26 cellular contexts compared by ENCODE assay signal in the genomic region with DNA sequence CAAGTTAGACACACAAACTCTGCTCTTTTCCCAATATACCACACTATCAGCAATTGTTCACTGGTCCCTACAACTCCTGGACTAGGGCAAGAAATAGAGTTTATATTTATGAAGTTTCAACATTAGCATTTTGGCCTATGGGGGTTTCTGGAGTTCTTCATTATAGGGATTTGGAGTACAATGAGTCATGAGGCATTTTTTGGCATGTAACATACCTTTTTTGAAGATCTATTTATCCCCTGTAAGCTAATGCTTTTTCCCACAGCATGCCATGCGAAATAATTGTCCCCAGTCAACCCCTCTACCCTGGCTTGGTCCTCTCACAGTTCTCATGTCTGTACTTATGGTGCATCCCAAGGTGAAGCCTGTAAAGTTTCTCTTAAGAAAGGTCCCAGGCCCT.
"Had no signal": no experiment of that assay in that cellular context is flagged by ENCODE, and none has a peak within 500 bp of the region (broad histone marks: within the 10 kb centered on the region; RNA-seq: fewer than 3 reads in every experiment).

No MANE protein-coding gene starts in this region.

- H3K4me3 ChIP-seq: gastrocnemius medialis, left ventricle myocardium inferior, lung, mucosa of descending colon, thoracic aorta had no signal

- DNase-seq: activated CD4-positive, alpha-beta memory T cell treated with anti-CD3 and anti-CD28 coated beads for 36 hours; activated CD4-positive, alpha-beta T cell treated with anti-CD3 and anti-CD28 coated beads for 48 hours; activated CD8-positive, alpha-beta memory T cell treated with anti-CD3 and anti-CD28 coated beads, Interleukin-2, amount 50 U/mL, for 4 hours; activated effector memory CD4-positive, alpha-beta T cell treated with anti-CD3 and anti-CD28 coated beads, Interleukin-2, amount 50 U/mL, for 16 hours; activated naive CD4-positive, alpha-beta T cell treated with anti-CD3 and anti-CD28 coated beads, Interleukin-2, amount 10 ng/mL, durations not matched to agents 7 days and 5 days; activated naive CD8-positive, alpha-beta T cell treated with anti-CD3 and anti-CD28 coated beads, Interleukin-2, amount 10 ng/mL, durations not matched to agents 7 days and 5 days; activated T-cell treated with anti-CD3 and anti-CD28 coated beads, Interleukin-2, amount 50 U/mL, for 1 hour; amniotic stem cell; central memory CD4-positive, alpha-beta T cell; gastrocnemius medialis; glutamatergic neuron; islet precursor cell; left ventricle myocardium inferior; mucosa of descending colon; right cardiac atrium; stimulated activated CD4-positive, alpha-beta T cell treated with anti-CD3 and anti-CD28 coated beads, Interleukin-12 subunit alpha, Interleukin-12 subunit beta, amount 100 ng/mL, for 4 hours; stimulated activated CD4-positive, alpha-beta T cell treated with anti-CD3 and anti-CD28 coated beads, Interleukin-4, amount 100 ng/mL, for 1 hour; stimulated activated naive CD8-positive, alpha-beta T cell treated with anti-CD3 and anti-CD28 coated beads, Interleukin-15, Interleukin-2, amounts not matched to agents 100 U/mL and 50 U/mL, for 24 hours; T-helper 17 cell; T1000; trophoblast cell; WERI-Rb-1 had no signal

- H3K27ac ChIP-seq: gastrocnemius medialis, left ventricle myocardium inferior, thoracic aorta, WERI-Rb-1 had no signal

- H3K27me3 ChIP-seq: gastrocnemius medialis had no signal

- H3K4me1 ChIP-seq: gastrocnemius medialis, left ventricle myocardium inferior had no signal

- H3K9me3 ChIP-seq: gastrocnemius medialis, thoracic aorta had no signal

- H3K36me3 ChIP-seq: gastrocnemius medialis, left ventricle myocardium inferior, thoracic aorta, WERI-Rb-1 had no signal

- ATAC-seq: activated CD4-positive, CD25-positive, alpha-beta regulatory T cell treated with anti-CD3 and anti-CD28 coated beads, Interleukin-2, amount 50 U/mL, for 24 hours; gastrocnemius medialis; mucosa of descending colon; natural killer cell treated with Interleukin-12 subunit alpha and Interleukin-12 subunit beta and Interleukin-15 and Interleukin-18, amount 100 ng/mL, for 72 hours; right cardiac atrium; stimulated activated naive CD8-positive, alpha-beta T cell treated with anti-CD3 and anti-CD28 coated beads, Interleukin-15, Interleukin-2, amounts not matched to agents 100 U/mL and 50 U/mL, for 24 hours; T-helper 17 cell had no signal
